Comparison of ENCODE assay signal across 8 cellular contexts in genomic region chr12:108856170-108856427, GRCh38.
DNase-seq lines count a peak whose midpoint lies in the region; ATAC-seq and TF ChIP-seq lines count a peak whose summit lies in the region.

No MANE protein-coding gene starts in this region.

- H3K27me3 Mint-ChIP-seq in activated naive CD8-positive, alpha-beta T cell treated with anti-CD3 and anti-CD28 coated beads, Interleukin-2, amount 50 U/mL, for 24 hours: no peaks in the 10 kb centered on the region
- no peaks in the 10 kb centered on the region for H3K27me3 Mint-ChIP-seq in stimulated activated naive CD8-positive, alpha-beta T cell treated with anti-CD3 and anti-CD28 coated beads, Interleukin-15, amount 100 ng/mL, for 72 hours

- peaks cover 17% of the 10 kb centered on the region; the same call in 1 of the 2 replicates for H3K4me1 ChIP-seq in HUES48 (ENCODE audit: control insufficient read depth, insufficient read depth, low read length)

- peaks cover 3% of the 10 kb centered on the region for H3K9me3 Mint-ChIP-seq in activated naive CD8-positive, alpha-beta T cell treated with anti-CD3 and anti-CD28 coated beads, Interleukin-2, amount 50 U/mL, for 24 hours
- H3K9me3 Mint-ChIP-seq in stimulated activated naive CD8-positive, alpha-beta T cell treated with anti-CD3 and anti-CD28 coated beads, Interleukin-15, amount 100 ng/mL, for 72 hours: peaks cover 5 to 6% of the 10 kb centered on the region in 2 donors

- H3K36me3 ChIP-seq in HUES48 (ENCODE audit: control insufficient read depth, insufficient read depth, low read length): peaks cover 8% of the 10 kb centered on the region

- peaks cover 4% of the 10 kb centered on the region; the same call in 1 of the 2 replicates for H3K9me3 ChIP-seq in HUES48 (ENCODE audit: control insufficient read depth, insufficient read depth, low read length)

- POLR2A ChIA-PET in HEK293T (lab: Yijun Ruan, JAX): interaction anchor here (1.8 kb wide), 1 partner anchor 13 kb away, joined by 4 read pairs; no protein-coding TSS in a partner anchor

- peaks cover 22% of the 10 kb centered on the region for H3K36me3 Mint-ChIP-seq in activated naive CD8-positive, alpha-beta T cell treated with anti-CD3 and anti-CD28 coated beads, Interleukin-2, amount 50 U/mL, for 24 hours (ENCODE audit: low read depth)

- peak overlapping the region; percentile 90 for H3K4me3 Mint-ChIP-seq in activated naive CD8-positive, alpha-beta T cell treated with anti-CD3 and anti-CD28 coated beads, Interleukin-2, amount 50 U/mL, for 24 hours
- H3K4me3 Mint-ChIP-seq in stimulated activated naive CD8-positive, alpha-beta T cell treated with anti-CD3 and anti-CD28 coated beads, Interleukin-15, amount 100 ng/mL, for 72 hours: peak overlapping the region; percentile 83

- H3K4me3 ChIP-seq in HUES48 (ENCODE audit: low read depth, low read length): peak overlapping the region; percentile 74

- peaks cover 52% of the 10 kb centered on the region for H3K4me1 Mint-ChIP-seq in activated naive CD8-positive, alpha-beta T cell treated with anti-CD3 and anti-CD28 coated beads, Interleukin-2, amount 50 U/mL, for 24 hours
- peaks cover 55% of the 10 kb centered on the region for H3K4me1 Mint-ChIP-seq in stimulated activated naive CD8-positive, alpha-beta T cell treated with anti-CD3 and anti-CD28 coated beads, Interleukin-15, amount 100 ng/mL, for 72 hours

- peak overlapping the region; percentile 40 for H3K27ac ChIP-seq in HUES48 (ENCODE audit: low read depth, low read length)

- H3K27me3 ChIP-seq in HUES48 (ENCODE audit: control insufficient read depth, insufficient read depth, low read length): no peaks in the 10 kb centered on the region

- CTCF ChIA-PET in HEK293T (lab: Yijun Ruan, JAX): no interaction called here

- no peak overlapping the region for H3K9ac ChIP-seq in HUES48 (ENCODE audit: low read depth, low read length)

- no peak for DNase-seq in activated naive CD8-positive, alpha-beta T cell treated with anti-CD3 and anti-CD28 coated beads, Interleukin-2, amount 50 U/mL, for 24 hours
- peak; percentile 90 for DNase-seq in islet precursor cell
- DNase-seq in stimulated activated naive CD8-positive, alpha-beta T cell treated with anti-CD3 and anti-CD28 coated beads, Interleukin-15, amount 100 ng/mL, for 72 hours: no peak
- no peak for DNase-seq in NCI-H2171 treated with DMSO at 0.1 percent for 48 hours (lab: John Stamatoyannopoulos, UW)
- DNase-seq in NCI-H2081 treated with DMSO at 0.1 percent for 48 hours (lab: John Stamatoyannopoulos, UW): no peak
- DNase-seq in HEK293T (ENCODE audit: extremely low spot score): no peak
- no peak for DNase-seq in NCI-H774 (lab: John Stamatoyannopoulos, UW)

- no peak for ATAC-seq in activated naive CD8-positive, alpha-beta T cell treated with anti-CD3 and anti-CD28 coated beads, Interleukin-2, amount 50 U/mL, for 24 hours
- ATAC-seq in stimulated activated naive CD8-positive, alpha-beta T cell treated with anti-CD3 and anti-CD28 coated beads, Interleukin-15, amount 100 ng/mL, for 72 hours: no peak

- H3K27ac Mint-ChIP-seq in activated naive CD8-positive, alpha-beta T cell treated with anti-CD3 and anti-CD28 coated beads, Interleukin-2, amount 50 U/mL, for 24 hours: peak overlapping the region; percentile 88
- H3K27ac Mint-ChIP-seq in stimulated activated naive CD8-positive, alpha-beta T cell treated with anti-CD3 and anti-CD28 coated beads, Interleukin-15, amount 100 ng/mL, for 72 hours: peak overlapping the region; percentile 24 to 93

TF ChIP-seq in HEK293T, 16 proteins besides CTCF, POLR2A, EP300 and RAD21:
- no peak for TF ChIP-seq ZNF384 (IDR thresholded peaks at IDR 0.05)
- TF ChIP-seq CTBP1 (IDR thresholded peaks at IDR 0.05; ENCODE audit: borderline replicate concordance): no peak
- no peak for TF ChIP-seq BHLHE40 (IDR thresholded peaks at IDR 0.05; ENCODE audit: borderline replicate concordance)
- no peak for TF ChIP-seq L3MBTL2 (conservative IDR thresholded peaks at IDR 0.05)
- no peak for TF ChIP-seq NFRKB (IDR thresholded peaks at IDR 0.05)
